18 cellular contexts compared by ENCODE assay signal in genomic region chr5:97355775-97356174, GRCh38.
DNase-seq lines count a peak whose midpoint lies in the region; ATAC-seq and TF ChIP-seq lines count a peak whose summit lies in the region.
"Had no signal": no experiment of that assay in that cellular context is flagged by ENCODE, and none has a peak within 500 bp of the region (broad histone marks: within the 10 kb centered on the region; RNA-seq: fewer than 3 reads in every experiment).

No MANE protein-coding gene starts in this region.

- H3F3A ChIP-seq in PC-3 (ENCODE audit: low read length, unreplicated experiment): no peaks in the 10 kb centered on the region

- no peak overlapping the region for H2BK5ac ChIP-seq in H9 (ENCODE audit: insufficient read length, low read length)

- no peak overlapping the region for H2BK15ac ChIP-seq in H9 (ENCODE audit: low read depth, low read length)

- H3T11ph ChIP-seq in H9 (ENCODE audit: low read length): no peak overlapping the region

- no peak overlapping the region for H4K8ac ChIP-seq in H9 (replicated peaks; ENCODE audit: insufficient read length, low read depth, low read length)

- no peak overlapping the region for H3K27ac Mint-ChIP-seq in H9
- no peak overlapping the region for H3K27ac Mint-ChIP-seq in progenitor cell of endocrine pancreas
- H3K27ac Mint-ChIP-seq: activated CD4-positive, alpha-beta T cell treated with anti-CD3 and anti-CD28 coated beads, Interleukin-2, amount 10 ng/mL, durations not matched to agents 7 days and 5 days; activated naive CD4-positive, alpha-beta T cell treated with anti-CD3 and anti-CD28 coated beads, Interleukin-2, amount 50 U/mL, for 24 hours; CD14-positive monocyte; dendritic cell treated with granulocyte-macrophage colony-stimulating factor and Interleukin-4, amounts not matched to agents 40 ng/mL and 50 ng/mL, for 4 days had no signal

- H3K79me1 ChIP-seq in H9 (ENCODE audit: insufficient read depth, low read depth, low read length, poor library complexity, severe bottlenecking): no peaks in the 10 kb centered on the region

- H3K36me3 Mint-ChIP-seq in H9 (ENCODE audit: insufficient read depth in 1 of 3, low read depth in 3 of 3) (peaks cover 4 to 18% (median 7%) of the 10 kb centered on the region in 3 experiments; a peak in 6 of 7 replicates), progenitor cell of endocrine pancreas (ENCODE audit: insufficient read depth) (no peaks in the 10 kb centered on the region)
- H3K36me3 Mint-ChIP-seq: CD14-positive monocyte had no signal

- POLR2A ChIA-PET in PC-3 (lab: Charles Lee; ENCODE audit: unreplicated experiment): no interaction called here

- no peak overlapping the region for H3K4me3 Mint-ChIP-seq in H9
- H3K4me3 Mint-ChIP-seq in progenitor cell of endocrine pancreas (ENCODE audit: low read depth): no peak overlapping the region
- H3K4me3 Mint-ChIP-seq: activated CD4-positive, alpha-beta T cell treated with anti-CD3 and anti-CD28 coated beads, Interleukin-2, amount 10 ng/mL, durations not matched to agents 7 days and 5 days; activated naive CD4-positive, alpha-beta T cell treated with anti-CD3 and anti-CD28 coated beads, Interleukin-2, amount 50 U/mL, for 24 hours; CD14-positive monocyte; dendritic cell treated with granulocyte-macrophage colony-stimulating factor and Interleukin-4, amounts not matched to agents 40 ng/mL and 50 ng/mL, for 4 days had no signal

- H3K9me2 ChIP-seq in PC-3 (replicated peaks; ENCODE audit: low read length): no peaks in the 10 kb centered on the region

- H3K9ac ChIP-seq in H9 (ENCODE audit: extremely low read depth, insufficient read length, low read length) (no peak overlapping the region), PC-3 (ENCODE audit: low read length) (no peak overlapping the region)

- no peaks in the 10 kb centered on the region for H4K20me1 ChIP-seq in H9 (ENCODE audit: control insufficient read depth, insufficient read depth, insufficient read length)
- no peaks in the 10 kb centered on the region for H4K20me1 ChIP-seq in PC-3 (ENCODE audit: low read length)

- H2AFZ ChIP-seq in H9 (ENCODE audit: low read length) (no peak overlapping the region), PC-3 (ENCODE audit: low read length) (no peak overlapping the region)

- H3K4me1 ChIP-seq in H9 (ENCODE audit: insufficient read depth, low read length) (no peaks in the 10 kb centered on the region), PC-3 (ENCODE audit: insufficient read depth, low read length) (no peaks in the 10 kb centered on the region)
- H3K4me1 ChIP-seq: gastrocnemius medialis, testis had no signal

- H2BK20ac ChIP-seq in H9 (ENCODE audit: low read depth, low read length, poor library complexity, severe bottlenecking): no peak overlapping the region

- no peak overlapping the region for H3K23ac ChIP-seq in H9 (ENCODE audit: insufficient read length, low read depth, low read length)

- H4K5ac ChIP-seq in H9 (ENCODE audit: insufficient read length, low read depth, low read length): no peak overlapping the region

- H3K4me1 Mint-ChIP-seq in H9 (no peaks in the 10 kb centered on the region), progenitor cell of endocrine pancreas (ENCODE audit: low read depth) (no peaks in the 10 kb centered on the region)
- H3K4me1 Mint-ChIP-seq: activated CD4-positive, alpha-beta T cell treated with anti-CD3 and anti-CD28 coated beads, Interleukin-2, amount 10 ng/mL, durations not matched to agents 7 days and 5 days; activated naive CD4-positive, alpha-beta T cell treated with anti-CD3 and anti-CD28 coated beads, Interleukin-2, amount 50 U/mL, for 24 hours; CD14-positive monocyte had no signal

- H3K9me3 Mint-ChIP-seq in H9 (peaks cover 11 to 15% of the 10 kb centered on the region in 2 experiments), progenitor cell of endocrine pancreas (ENCODE audit: low read depth) (peaks cover 27% of the 10 kb centered on the region)

- intact Hi-C loops in PC-3 (cut with micrococcal nuclease): no loop called here

- H2BK120ac ChIP-seq in H9 (ENCODE audit: low read depth, low read length, poor library complexity, severe bottlenecking): no peak overlapping the region

- peak; percentile 97 for ATAC-seq in GM18517 (IDR thresholded peaks at IDR 0.05; ENCODE audit: unreplicated experiment)
- peak; percentile 97 for ATAC-seq in GM21423 (IDR thresholded peaks at IDR 0.05; ENCODE audit: unreplicated experiment)
- ATAC-seq in HG03045 (IDR thresholded peaks at IDR 0.05; ENCODE audit: unreplicated experiment): peak; percentile 99
- ATAC-seq in PC-3: no peak
- ATAC-seq: gastrocnemius medialis, Right ventricle myocardium inferior had no signal

- H4K91ac ChIP-seq in H9 (ENCODE audit: insufficient read length, low read depth, low read length): no peak overlapping the region

- TF ChIP-seq CTCF in H9 (conservative IDR thresholded peaks at IDR 0.05): no peak
- no peak for TF ChIP-seq CTCF in PC-3 (conservative IDR thresholded peaks at IDR 0.05; ENCODE audit: low read depth, low read length)
- no peak for TF ChIP-seq CTCF in progenitor cell of endocrine pancreas (IDR thresholded peaks at IDR 0.05; ENCODE audit: unreplicated experiment)

- no peak overlapping the region for H2AK5ac ChIP-seq in H9 (ENCODE audit: insufficient read length, low read length)

- H3K14ac ChIP-seq in H9 (ENCODE audit: insufficient read depth, low read length): no peak overlapping the region

- H3K79me2 ChIP-seq in H9 (ENCODE audit: insufficient read depth, low read length): no peaks in the 10 kb centered on the region
- no peaks in the 10 kb centered on the region for H3K79me2 ChIP-seq in PC-3 (ENCODE audit: low read length)

- peak; percentile 64 for DNase-seq in OCI-M1 (lab: John Stamatoyannopoulos, UW)
- DNase-seq in H9: no peak
- no peak for DNase-seq in SHP77 treated with DMSO at 0.1 percent for 48 hours (lab: John Stamatoyannopoulos, UW)
- DNase-seq in PC-3: no peak
- no peak for DNase-seq in progenitor cell of endocrine pancreas (ENCODE audit: low spot score, unreplicated experiment)
- DNase-seq: activated CD4-positive, alpha-beta T cell treated with anti-CD3 and anti-CD28 coated beads, Interleukin-2, amount 10 ng/mL, durations not matched to agents 7 days and 5 days; gastrocnemius medialis; NCI-H2029; stimulated activated CD4-positive, alpha-beta T cell treated with anti-CD3 and anti-CD28 coated beads, Interleukin-4, amount 100 ng/mL, for 24 hours; testis had no signal

- no peak overlapping the region for H3K18ac ChIP-seq in H9 (ENCODE audit: insufficient read length, low read depth, low read length)

- H3K27me3 ChIP-seq in H9 (ENCODE audit: insufficient read depth, low read length) (no peaks in the 10 kb centered on the region), PC-3 (ENCODE audit: low read length) (no peaks in the 10 kb centered on the region)
- H3K27me3 ChIP-seq: gastrocnemius medialis, testis had no signal

- H3K27ac ChIP-seq in H9 (ENCODE audit: insufficient read length, low read depth, low read length) (no peak overlapping the region), PC-3 (ENCODE audit: low read length) (no peak overlapping the region)
- H3K27ac ChIP-seq: gastrocnemius medialis, testis had no signal

- H3K4me2 ChIP-seq in H9 (ENCODE audit: insufficient read depth, insufficient read length, low read length) (no peak overlapping the region), PC-3 (ENCODE audit: low read length) (no peak overlapping the region)

- H2BK12ac ChIP-seq in H9 (ENCODE audit: insufficient read length, low read depth, low read length): no peak overlapping the region

- no peaks in the 10 kb centered on the region for H3K36me3 ChIP-seq in PC-3 (ENCODE audit: low read depth, low read length)
- H3K36me3 ChIP-seq: gastrocnemius medialis had no signal

- no peaks in the 10 kb centered on the region for H3K9me3 ChIP-seq in H9 (ENCODE audit: control insufficient read depth, low read depth, low read length)
- peaks cover 7% of the 10 kb centered on the region for H3K9me3 ChIP-seq in PC-3 (ENCODE audit: low read length)
- H3K9me3 ChIP-seq: gastrocnemius medialis, testis had no signal

- no peak overlapping the region for H3K4me3 ChIP-seq in PC-3 (ENCODE audit: low read length)
- H3K4me3 ChIP-seq: gastrocnemius medialis, lung, testis had no signal

- BruUV-seq in PC-3 (replicated peaks; lab: Mats Ljungman, UMichigan): no TSS peak

- no peak overlapping the region for H3K4ac ChIP-seq in H9 (ENCODE audit: low read depth, low read length)

- no peaks in the 10 kb centered on the region for H3K23me2 ChIP-seq in H9 (ENCODE audit: insufficient read length, low read depth, low read length, poor library complexity, severe bottlenecking)

- CTCF ChIA-PET in PC-3 (lab: Charles Lee): no interaction called here

- no CpG with 5 or more reads among the region's 4 CpGs for WGBS in H9 (ENCODE audit: extremely low coverage, insufficient read length, low lambda C conversion rate)

- H3K27me3 Mint-ChIP-seq in H9 (ENCODE audit: low read depth): no peaks in the 10 kb centered on the region
- no peaks in the 10 kb centered on the region for H3K27me3 Mint-ChIP-seq in progenitor cell of endocrine pancreas
- H3K27me3 Mint-ChIP-seq: activated CD4-positive, alpha-beta T cell treated with anti-CD3 and anti-CD28 coated beads, Interleukin-2, amount 10 ng/mL, durations not matched to agents 7 days and 5 days; activated naive CD4-positive, alpha-beta T cell treated with anti-CD3 and anti-CD28 coated beads, Interleukin-2, amount 50 U/mL, for 24 hours; dendritic cell treated with granulocyte-macrophage colony-stimulating factor and Interleukin-4, amounts not matched to agents 40 ng/mL and 50 ng/mL, for 4 days had no signal

- no peak overlapping the region for H3K56ac ChIP-seq in H9 (ENCODE audit: insufficient read length, low read depth, low read length)
